1 cellular context compared by ENCODE assay signal in the genomic region with DNA sequence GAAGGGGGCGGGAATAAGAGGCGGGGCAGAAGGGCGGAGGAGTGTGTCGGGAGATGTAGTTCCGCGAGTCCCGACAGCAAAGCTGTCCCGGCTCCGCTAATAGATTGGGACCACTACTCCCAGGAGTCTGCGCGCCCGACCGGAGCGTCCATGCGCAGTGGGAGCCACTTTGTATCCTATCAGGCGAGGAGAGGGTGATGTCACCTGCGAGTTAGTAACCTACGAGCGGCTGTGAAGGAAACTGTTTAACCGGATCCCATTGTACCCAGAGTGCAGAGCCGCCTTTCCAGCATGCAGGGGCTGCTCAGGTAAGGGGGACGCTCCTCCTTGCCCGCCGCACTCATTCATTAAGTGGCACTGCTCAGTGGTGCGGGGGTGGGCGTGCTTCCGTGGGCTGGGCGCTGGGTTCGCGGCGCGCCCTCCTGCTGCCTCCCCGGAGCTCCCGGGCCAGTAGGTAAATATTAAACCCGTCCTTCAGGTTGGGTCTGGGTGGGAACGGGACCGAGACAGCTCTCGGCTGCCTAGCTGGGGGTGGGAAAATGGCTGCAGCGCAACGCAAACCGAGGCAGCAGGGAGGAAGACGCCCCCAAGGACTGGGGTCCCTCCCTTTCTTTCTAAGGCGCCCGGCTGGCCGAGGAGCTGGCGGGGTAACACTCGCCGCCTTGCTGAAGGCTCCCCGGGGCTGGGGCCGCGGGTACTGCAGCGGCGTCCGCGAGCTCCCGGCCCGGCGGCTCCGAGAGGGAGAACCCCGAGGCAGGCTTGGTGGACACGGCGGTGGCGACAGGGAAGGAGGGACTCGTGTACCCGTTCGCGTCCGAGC.
TF ChIP-seq lines count a peak whose summit lies in the region.

A gene (plus strand): TSS at position 207 of the 820 bp plus-strand sequence. CDS start 74,811 bp downstream, outside the sequence.

TF ChIP-seq in HepG2, 621 proteins besides CTCF, POLR2A, EP300 and RAD21 (continued from another document):
- TF ChIP-seq, protein P1, sequence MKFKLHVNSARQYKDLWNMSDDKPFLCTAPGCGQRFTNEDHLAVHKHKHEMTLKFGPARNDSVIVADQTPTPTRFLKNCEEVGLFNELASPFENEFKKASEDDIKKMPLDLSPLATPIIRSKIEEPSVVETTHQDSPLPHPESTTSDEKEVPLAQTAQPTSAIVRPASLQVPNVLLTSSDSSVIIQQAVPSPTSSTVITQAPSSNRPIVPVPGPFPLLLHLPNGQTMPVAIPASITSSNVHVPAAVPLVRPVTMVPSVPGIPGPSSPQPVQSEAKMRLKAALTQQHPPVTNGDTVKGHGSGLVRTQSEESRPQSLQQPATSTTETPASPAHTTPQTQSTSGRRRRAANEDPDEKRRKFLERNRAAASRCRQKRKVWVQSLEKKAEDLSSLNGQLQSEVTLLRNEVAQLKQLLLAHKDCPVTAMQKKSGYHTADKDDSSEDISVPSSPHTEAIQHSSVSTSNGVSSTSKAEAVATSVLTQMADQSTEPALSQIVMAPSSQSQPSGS (CRISPR knock-in tag; IDR thresholded peaks at IDR 0.05): peak; percentile 98
- peak; percentile 68 for TF ChIP-seq ZMYM4 (CRISPR knock-in tag; IDR thresholded peaks at IDR 0.05)
- TF ChIP-seq, protein P2, sequence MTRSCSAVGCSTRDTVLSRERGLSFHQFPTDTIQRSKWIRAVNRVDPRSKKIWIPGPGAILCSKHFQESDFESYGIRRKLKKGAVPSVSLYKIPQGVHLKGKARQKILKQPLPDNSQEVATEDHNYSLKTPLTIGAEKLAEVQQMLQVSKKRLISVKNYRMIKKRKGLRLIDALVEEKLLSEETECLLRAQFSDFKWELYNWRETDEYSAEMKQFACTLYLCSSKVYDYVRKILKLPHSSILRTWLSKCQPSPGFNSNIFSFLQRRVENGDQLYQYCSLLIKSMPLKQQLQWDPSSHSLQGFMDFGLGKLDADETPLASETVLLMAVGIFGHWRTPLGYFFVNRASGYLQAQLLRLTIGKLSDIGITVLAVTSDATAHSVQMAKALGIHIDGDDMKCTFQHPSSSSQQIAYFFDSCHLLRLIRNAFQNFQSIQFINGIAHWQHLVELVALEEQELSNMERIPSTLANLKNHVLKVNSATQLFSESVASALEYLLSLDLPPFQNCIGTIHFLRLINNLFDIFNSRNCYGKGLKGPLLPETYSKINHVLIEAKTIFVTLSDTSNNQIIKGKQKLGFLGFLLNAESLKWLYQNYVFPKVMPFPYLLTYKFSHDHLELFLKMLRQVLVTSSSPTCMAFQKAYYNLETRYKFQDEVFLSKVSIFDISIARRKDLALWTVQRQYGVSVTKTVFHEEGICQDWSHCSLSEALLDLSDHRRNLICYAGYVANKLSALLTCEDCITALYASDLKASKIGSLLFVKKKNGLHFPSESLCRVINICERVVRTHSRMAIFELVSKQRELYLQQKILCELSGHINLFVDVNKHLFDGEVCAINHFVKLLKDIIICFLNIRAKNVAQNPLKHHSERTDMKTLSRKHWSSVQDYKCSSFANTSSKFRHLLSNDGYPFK (CRISPR knock-in tag; IDR thresholded peaks at IDR 0.05; ENCODE audit: borderline replicate concordance): peak; percentile 36; the same call in 1 of the 2 replicates
- peak; percentile 44; the same call in 1 of the 2 replicates for TF ChIP-seq ZFY (CRISPR knock-in tag; IDR thresholded peaks at IDR 0.05)
- TF ChIP-seq YY1 (IDR thresholded peaks at IDR 0.05; ENCODE audit: insufficient read depth, insufficient replicate concordance, low read depth, low read length): peak; percentile 58
- TF ChIP-seq SUZ12 (IDR thresholded peaks at IDR 0.05; ENCODE audit: low read depth, low read length): peak; percentile 83
- peak; percentile 95 for TF ChIP-seq SP5 (CRISPR knock-in tag; IDR thresholded peaks at IDR 0.05; ENCODE audit: borderline replicate concordance, low read depth)
- peak; percentile 79 for TF ChIP-seq PHF8 (CRISPR knock-in tag; IDR thresholded peaks at IDR 0.05)
- peak; percentile 66; the same call in 1 of the 2 replicates for TF ChIP-seq ZNF670 (CRISPR knock-in tag; IDR thresholded peaks at IDR 0.05; ENCODE audit: borderline replicate concordance)
- TF ChIP-seq DR1 (CRISPR knock-in tag; IDR thresholded peaks at IDR 0.05): peak; percentile 72
- TF ChIP-seq HCFC1 (IDR thresholded peaks at IDR 0.05; ENCODE audit: low read depth, low read length): peak; percentile 89
- TF ChIP-seq, protein P3, sequence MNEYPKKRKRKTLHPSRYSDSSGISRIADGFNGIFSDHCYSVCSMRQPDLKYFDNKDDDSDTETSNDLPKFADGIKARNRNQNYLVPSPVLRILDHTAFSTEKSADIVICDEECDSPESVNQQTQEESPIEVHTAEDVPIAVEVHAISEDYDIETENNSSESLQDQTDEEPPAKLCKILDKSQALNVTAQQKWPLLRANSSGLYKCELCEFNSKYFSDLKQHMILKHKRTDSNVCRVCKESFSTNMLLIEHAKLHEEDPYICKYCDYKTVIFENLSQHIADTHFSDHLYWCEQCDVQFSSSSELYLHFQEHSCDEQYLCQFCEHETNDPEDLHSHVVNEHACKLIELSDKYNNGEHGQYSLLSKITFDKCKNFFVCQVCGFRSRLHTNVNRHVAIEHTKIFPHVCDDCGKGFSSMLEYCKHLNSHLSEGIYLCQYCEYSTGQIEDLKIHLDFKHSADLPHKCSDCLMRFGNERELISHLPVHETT (CRISPR knock-in tag; conservative IDR thresholded peaks at IDR 0.05): no peak
- TF ChIP-seq GATAD2A (CRISPR knock-in tag; IDR thresholded peaks at IDR 0.05): peak; percentile 14; the same call in 1 of the 2 replicates
- TF ChIP-seq NR2C2 (CRISPR knock-in tag; IDR thresholded peaks at IDR 0.05; ENCODE audit: borderline replicate concordance): no peak
- TF ChIP-seq, protein P4, sequence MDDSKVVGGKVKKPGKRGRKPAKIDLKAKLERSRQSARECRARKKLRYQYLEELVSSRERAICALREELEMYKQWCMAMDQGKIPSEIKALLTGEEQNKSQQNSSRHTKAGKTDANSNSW (CRISPR knock-in tag; IDR thresholded peaks at IDR 0.05; ENCODE audit: borderline replicate concordance): peak; percentile 66; the same call in 1 of the 2 replicates
- TF ChIP-seq GATAD1 (CRISPR knock-in tag; IDR thresholded peaks at IDR 0.05): peak; percentile 68
- peak; percentile 23; the same call in 1 of the 2 replicates for TF ChIP-seq ZNF350 (CRISPR knock-in tag; IDR thresholded peaks at IDR 0.05; ENCODE audit: borderline replicate concordance, low read depth)
- peak; percentile 92 for TF ChIP-seq POLR2AphosphoS5 (IDR thresholded peaks at IDR 0.05; ENCODE audit: low read depth, low read length)
- TF ChIP-seq ZNF607 (CRISPR knock-in tag; IDR thresholded peaks at IDR 0.05; ENCODE audit: borderline replicate concordance): no peak
- peak; percentile 54 for TF ChIP-seq CEBPG (CRISPR knock-in tag; IDR thresholded peaks at IDR 0.05)
- TF ChIP-seq, protein P5, sequence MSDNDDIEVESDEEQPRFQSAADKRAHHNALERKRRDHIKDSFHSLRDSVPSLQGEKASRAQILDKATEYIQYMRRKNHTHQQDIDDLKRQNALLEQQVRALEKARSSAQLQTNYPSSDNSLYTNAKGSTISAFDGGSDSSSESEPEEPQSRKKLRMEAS (IDR thresholded peaks at IDR 0.05): peak; percentile 56
- peak; percentile 15; the same call in 1 of the 2 replicates for TF ChIP-seq NAIF1 (CRISPR knock-in tag; IDR thresholded peaks at IDR 0.05; ENCODE audit: borderline replicate concordance)
- peak; percentile 46; the same call in 1 of the 2 replicates for TF ChIP-seq KDM5B (CRISPR knock-in tag; IDR thresholded peaks at IDR 0.05; ENCODE audit: borderline replicate concordance)
- peak; percentile 32; the same call in 1 of the 2 replicates for TF ChIP-seq ERF (CRISPR knock-in tag; IDR thresholded peaks at IDR 0.05)
- TF ChIP-seq, protein P6, sequence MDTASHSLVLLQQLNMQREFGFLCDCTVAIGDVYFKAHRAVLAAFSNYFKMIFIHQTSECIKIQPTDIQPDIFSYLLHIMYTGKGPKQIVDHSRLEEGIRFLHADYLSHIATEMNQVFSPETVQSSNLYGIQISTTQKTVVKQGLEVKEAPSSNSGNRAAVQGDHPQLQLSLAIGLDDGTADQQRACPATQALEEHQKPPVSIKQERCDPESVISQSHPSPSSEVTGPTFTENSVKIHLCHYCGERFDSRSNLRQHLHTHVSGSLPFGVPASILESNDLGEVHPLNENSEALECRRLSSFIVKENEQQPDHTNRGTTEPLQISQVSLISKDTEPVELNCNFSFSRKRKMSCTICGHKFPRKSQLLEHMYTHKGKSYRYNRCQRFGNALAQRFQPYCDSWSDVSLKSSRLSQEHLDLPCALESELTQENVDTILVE (CRISPR knock-in tag; IDR thresholded peaks at IDR 0.05): 0 out of 2 replicates have a peak, but pooled peaks have one; percentile 22
- TF ChIP-seq LCORL (IDR thresholded peaks at IDR 0.05): no peak
- TF ChIP-seq LCORL (CRISPR knock-in tag; IDR thresholded peaks at IDR 0.05): no peak
- TF ChIP-seq, protein P7, sequence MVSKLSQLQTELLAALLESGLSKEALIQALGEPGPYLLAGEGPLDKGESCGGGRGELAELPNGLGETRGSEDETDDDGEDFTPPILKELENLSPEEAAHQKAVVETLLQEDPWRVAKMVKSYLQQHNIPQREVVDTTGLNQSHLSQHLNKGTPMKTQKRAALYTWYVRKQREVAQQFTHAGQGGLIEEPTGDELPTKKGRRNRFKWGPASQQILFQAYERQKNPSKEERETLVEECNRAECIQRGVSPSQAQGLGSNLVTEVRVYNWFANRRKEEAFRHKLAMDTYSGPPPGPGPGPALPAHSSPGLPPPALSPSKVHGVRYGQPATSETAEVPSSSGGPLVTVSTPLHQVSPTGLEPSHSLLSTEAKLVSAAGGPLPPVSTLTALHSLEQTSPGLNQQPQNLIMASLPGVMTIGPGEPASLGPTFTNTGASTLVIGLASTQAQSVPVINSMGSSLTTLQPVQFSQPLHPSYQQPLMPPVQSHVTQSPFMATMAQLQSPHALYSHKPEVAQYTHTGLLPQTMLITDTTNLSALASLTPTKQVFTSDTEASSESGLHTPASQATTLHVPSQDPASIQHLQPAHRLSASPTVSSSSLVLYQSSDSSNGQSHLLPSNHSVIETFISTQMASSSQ (IDR thresholded peaks at IDR 0.05; ENCODE audit: low read depth): no peak
- TF ChIP-seq, protein P7 (CRISPR knock-in tag; IDR thresholded peaks at IDR 0.05; ENCODE audit: borderline replicate concordance): peak; percentile 39; the same call in 1 of the 2 replicates
